18 cellular contexts compared by ENCODE assay signal in the genomic region with DNA sequence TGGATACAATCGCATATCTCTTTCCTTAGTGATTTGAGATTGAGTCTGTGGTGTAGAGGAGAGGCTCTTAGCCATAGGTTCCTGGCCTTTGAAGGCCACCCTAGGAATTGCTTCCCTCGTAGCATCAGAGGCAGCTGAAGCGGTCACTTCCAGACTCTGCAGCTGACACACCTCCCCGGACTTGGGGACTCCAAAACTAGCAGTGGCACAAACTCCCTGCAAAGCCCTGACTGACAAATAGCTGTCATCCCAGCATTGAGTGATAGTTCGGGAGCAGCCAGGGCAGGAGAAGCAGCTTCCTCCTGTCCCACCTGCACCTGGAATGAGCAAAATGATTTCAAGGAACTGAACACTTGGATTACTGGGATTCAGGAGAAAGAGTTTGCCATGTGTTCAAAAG.
DNase-seq lines count a peak whose midpoint lies in the region; ATAC-seq, FAIRE-seq and TF ChIP-seq lines count a peak whose summit lies in the region.
"Had no signal": no experiment of that assay in that cellular context is flagged by ENCODE, and none has a peak within 500 bp of the region (broad histone marks: within the 10 kb centered on the region; RNA-seq: fewer than 3 reads in every experiment).

No MANE protein-coding gene starts in this region.

- H3K4me2 ChIP-seq in MM.1S (ENCODE audit: low read depth, low read length) = no peak overlapping the region

- no peaks in the 10 kb centered on the region for H3K36me3 Mint-ChIP-seq in WTC11
- H3K36me3 Mint-ChIP-seq: CD14-positive monocyte; CD8-positive, alpha-beta T cell had no signal

- WGBS in heart left ventricle, 4 donors = 96 to 100% (median 96%) methylated on average over 5 of the region's 5 CpGs

- no peaks in the 10 kb centered on the region for H3K4me1 Mint-ChIP-seq in WTC11

- TF ChIP-seq POLR2A in heart left ventricle (IDR thresholded peaks at IDR 0.05) = no peak

- TF ChIP-seq CTCF in left ventricle myocardium inferior (IDR thresholded peaks at IDR 0.05; ENCODE audit: borderline replicate concordance) = no peak
- no peak for TF ChIP-seq CTCF in heart left ventricle (IDR thresholded peaks at IDR 0.05)
- no peak for TF ChIP-seq CTCF in MM.1S (IDR thresholded peaks at IDR 0.05; ENCODE audit: low read length)
- no peak for TF ChIP-seq CTCF in WTC11 (IDR thresholded peaks at IDR 0.05)

- H3K4me3 Mint-ChIP-seq in WTC11 = no peak overlapping the region
- H3K4me3 Mint-ChIP-seq: CD14-positive monocyte; CD8-positive, alpha-beta T cell; HFFc6 had no signal

- H3K4me3 ChIP-seq in left ventricle myocardium inferior (no peak overlapping the region), heart left ventricle (no peak overlapping the region), MM.1S (ENCODE audit: low read length) (no peak overlapping the region)

- intact Hi-C loops in left ventricle myocardium inferior (cut with micrococcal nuclease) (no loop called here), heart left ventricle (cut with DNase I) (no loop called here), sciatic nerve (cut with DNase I) (no loop called here)

- no peaks in the 10 kb centered on the region for H3K27me3 Mint-ChIP-seq in WTC11 (ENCODE audit: low read depth)

- H3F3A ChIP-seq in MM.1S (ENCODE audit: insufficient read depth, low read length) = no peaks in the 10 kb centered on the region

- H3K4me1 ChIP-seq in left ventricle myocardium inferior (peaks cover 17% of the 10 kb centered on the region), heart left ventricle (peaks cover 0 to 19% (median 14%) of the 10 kb centered on the region in 12 donors), MM.1S (ENCODE audit: low read length) (no peaks in the 10 kb centered on the region)

- H3K9me2 ChIP-seq in MM.1S (replicated peaks; ENCODE audit: insufficient read depth, low read length) = no peaks in the 10 kb centered on the region

- H3K27me3 ChIP-seq in left ventricle myocardium inferior (ENCODE audit: low read depth) (no peaks in the 10 kb centered on the region), heart left ventricle (no peaks in the 10 kb centered on the region), layer of hippocampus (ENCODE audit: control insufficient read depth, insufficient read depth, low read length) (no peaks in the 10 kb centered on the region), MM.1S (replicated peaks; ENCODE audit: insufficient read depth, low read length) (no peaks in the 10 kb centered on the region)

- no peak overlapping the region for H3K27ac Mint-ChIP-seq in WTC11
- H3K27ac Mint-ChIP-seq: CD14-positive monocyte; CD8-positive, alpha-beta T cell; HFFc6 had no signal

- CTCF ChIA-PET in WTC11 (lab: Charles Lee) = no interaction called here

- no peak for FAIRE-seq in frontal cortex (lab: Jason Lieb, UNC)
- FAIRE-seq: H1 had no signal

- H4K20me1 ChIP-seq in MM.1S (ENCODE audit: insufficient read depth, low read length) = no peaks in the 10 kb centered on the region

- H3K79me2 ChIP-seq in MM.1S (ENCODE audit: low read length) = no peaks in the 10 kb centered on the region

- DNase-seq in left ventricle myocardium inferior (no peak), heart left ventricle (no peak), sciatic nerve (ENCODE audit: low spot score) (no peak), MM.1S (no peak), WTC11 (ENCODE audit: low spot score) (no peak), frontal cortex (ENCODE audit: low spot score in 2 of 2) (no peak)
- DNase-seq: CD8-positive, alpha-beta T cell; COR-L47; DND-41; GDM1; HCEC 1CT; HFFc6; IMR-90 had no signal

- POLR2A ChIA-PET in WTC11 (lab: Charles Lee) = no interaction called here

- no peaks in the 10 kb centered on the region for H3K9me3 ChIP-seq in left ventricle myocardium inferior (replicated peaks)
- H3K9me3 ChIP-seq in heart left ventricle = no peaks in the 10 kb centered on the region
- no peaks in the 10 kb centered on the region for H3K9me3 ChIP-seq in MM.1S (replicated peaks; ENCODE audit: insufficient read depth, low read length)

- H3K36me3 ChIP-seq in left ventricle myocardium inferior = no peaks in the 10 kb centered on the region
- no peaks in the 10 kb centered on the region for H3K36me3 ChIP-seq in heart left ventricle
- H3K36me3 ChIP-seq in MM.1S (replicated peaks; ENCODE audit: insufficient read depth, low read length) = no peaks in the 10 kb centered on the region

- H3K27ac ChIP-seq in left ventricle myocardium inferior (replicated peaks) (peak overlapping the region; percentile 19), heart left ventricle (peak overlapping the region in 1 of 12 donors; percentile 22), layer of hippocampus (ENCODE audit: low read depth, low read length) (peak overlapping the region; percentile 97), MM.1S (ENCODE audit: low read length) (no peak overlapping the region)
- H3K27ac ChIP-seq: 22Rv1 had no signal

- no peak overlapping the region for H3K9ac ChIP-seq in MM.1S (ENCODE audit: low read length)

- no peak overlapping the region for H2AFZ ChIP-seq in MM.1S (ENCODE audit: low read length)

- H3K9me3 Mint-ChIP-seq in WTC11 = no peaks in the 10 kb centered on the region
- H3K9me3 Mint-ChIP-seq: CD8-positive, alpha-beta T cell had no signal

- no peak for ATAC-seq in heart left ventricle
- ATAC-seq in sciatic nerve = peak; percentile 6
- ATAC-seq in WTC11 = no peak
- ATAC-seq in HG02571 (IDR thresholded peaks at IDR 0.05; ENCODE audit: unreplicated experiment) = no peak
- ATAC-seq: CD8-positive, alpha-beta T cell had no signal

TF ChIP-seq in WTC11, 78 proteins besides CTCF, POLR2A, EP300 and RAD21 (continues in another document):
- TF ChIP-seq, protein P1, sequence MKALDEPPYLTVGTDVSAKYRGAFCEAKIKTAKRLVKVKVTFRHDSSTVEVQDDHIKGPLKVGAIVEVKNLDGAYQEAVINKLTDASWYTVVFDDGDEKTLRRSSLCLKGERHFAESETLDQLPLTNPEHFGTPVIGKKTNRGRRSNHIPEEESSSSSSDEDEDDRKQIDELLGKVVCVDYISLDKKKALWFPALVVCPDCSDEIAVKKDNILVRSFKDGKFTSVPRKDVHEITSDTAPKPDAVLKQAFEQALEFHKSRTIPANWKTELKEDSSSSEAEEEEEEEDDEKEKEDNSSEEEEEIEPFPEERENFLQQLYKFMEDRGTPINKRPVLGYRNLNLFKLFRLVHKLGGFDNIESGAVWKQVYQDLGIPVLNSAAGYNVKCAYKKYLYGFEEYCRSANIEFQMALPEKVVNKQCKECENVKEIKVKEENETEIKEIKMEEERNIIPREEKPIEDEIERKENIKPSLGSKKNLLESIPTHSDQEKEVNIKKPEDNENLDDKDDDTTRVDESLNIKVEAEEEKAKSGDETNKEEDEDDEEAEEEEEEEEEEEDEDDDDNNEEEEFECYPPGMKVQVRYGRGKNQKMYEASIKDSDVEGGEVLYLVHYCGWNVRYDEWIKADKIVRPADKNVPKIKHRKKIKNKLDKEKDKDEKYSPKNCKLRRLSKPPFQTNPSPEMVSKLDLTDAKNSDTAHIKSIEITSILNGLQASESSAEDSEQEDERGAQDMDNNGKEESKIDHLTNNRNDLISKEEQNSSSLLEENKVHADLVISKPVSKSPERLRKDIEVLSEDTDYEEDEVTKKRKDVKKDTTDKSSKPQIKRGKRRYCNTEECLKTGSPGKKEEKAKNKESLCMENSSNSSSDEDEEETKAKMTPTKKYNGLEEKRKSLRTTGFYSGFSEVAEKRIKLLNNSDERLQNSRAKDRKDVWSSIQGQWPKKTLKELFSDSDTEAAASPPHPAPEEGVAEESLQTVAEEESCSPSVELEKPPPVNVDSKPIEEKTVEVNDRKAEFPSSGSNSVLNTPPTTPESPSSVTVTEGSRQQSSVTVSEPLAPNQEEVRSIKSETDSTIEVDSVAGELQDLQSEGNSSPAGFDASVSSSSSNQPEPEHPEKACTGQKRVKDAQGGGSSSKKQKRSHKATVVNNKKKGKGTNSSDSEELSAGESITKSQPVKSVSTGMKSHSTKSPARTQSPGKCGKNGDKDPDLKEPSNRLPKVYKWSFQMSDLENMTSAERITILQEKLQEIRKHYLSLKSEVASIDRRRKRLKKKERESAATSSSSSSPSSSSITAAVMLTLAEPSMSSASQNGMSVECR (CRISPR knock-in tag; IDR thresholded peaks at IDR 0.05; ENCODE audit: borderline replicate concordance) = no peak
- no peak for TF ChIP-seq NR2C2 (CRISPR knock-in tag; IDR thresholded peaks at IDR 0.05)
- TF ChIP-seq, protein P2, sequence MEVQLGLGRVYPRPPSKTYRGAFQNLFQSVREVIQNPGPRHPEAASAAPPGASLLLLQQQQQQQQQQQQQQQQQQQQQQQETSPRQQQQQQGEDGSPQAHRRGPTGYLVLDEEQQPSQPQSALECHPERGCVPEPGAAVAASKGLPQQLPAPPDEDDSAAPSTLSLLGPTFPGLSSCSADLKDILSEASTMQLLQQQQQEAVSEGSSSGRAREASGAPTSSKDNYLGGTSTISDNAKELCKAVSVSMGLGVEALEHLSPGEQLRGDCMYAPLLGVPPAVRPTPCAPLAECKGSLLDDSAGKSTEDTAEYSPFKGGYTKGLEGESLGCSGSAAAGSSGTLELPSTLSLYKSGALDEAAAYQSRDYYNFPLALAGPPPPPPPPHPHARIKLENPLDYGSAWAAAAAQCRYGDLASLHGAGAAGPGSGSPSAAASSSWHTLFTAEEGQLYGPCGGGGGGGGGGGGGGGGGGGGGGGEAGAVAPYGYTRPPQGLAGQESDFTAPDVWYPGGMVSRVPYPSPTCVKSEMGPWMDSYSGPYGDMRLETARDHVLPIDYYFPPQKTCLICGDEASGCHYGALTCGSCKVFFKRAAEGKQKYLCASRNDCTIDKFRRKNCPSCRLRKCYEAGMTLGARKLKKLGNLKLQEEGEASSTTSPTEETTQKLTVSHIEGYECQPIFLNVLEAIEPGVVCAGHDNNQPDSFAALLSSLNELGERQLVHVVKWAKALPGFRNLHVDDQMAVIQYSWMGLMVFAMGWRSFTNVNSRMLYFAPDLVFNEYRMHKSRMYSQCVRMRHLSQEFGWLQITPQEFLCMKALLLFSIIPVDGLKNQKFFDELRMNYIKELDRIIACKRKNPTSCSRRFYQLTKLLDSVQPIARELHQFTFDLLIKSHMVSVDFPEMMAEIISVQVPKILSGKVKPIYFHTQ (CRISPR knock-in tag; IDR thresholded peaks at IDR 0.05) = no peak
- TF ChIP-seq, protein P3, sequence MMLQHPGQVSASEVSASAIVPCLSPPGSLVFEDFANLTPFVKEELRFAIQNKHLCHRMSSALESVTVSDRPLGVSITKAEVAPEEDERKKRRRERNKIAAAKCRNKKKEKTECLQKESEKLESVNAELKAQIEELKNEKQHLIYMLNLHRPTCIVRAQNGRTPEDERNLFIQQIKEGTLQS (CRISPR knock-in tag; conservative IDR thresholded peaks at IDR 0.05) = no peak
- TF ChIP-seq, protein P4, sequence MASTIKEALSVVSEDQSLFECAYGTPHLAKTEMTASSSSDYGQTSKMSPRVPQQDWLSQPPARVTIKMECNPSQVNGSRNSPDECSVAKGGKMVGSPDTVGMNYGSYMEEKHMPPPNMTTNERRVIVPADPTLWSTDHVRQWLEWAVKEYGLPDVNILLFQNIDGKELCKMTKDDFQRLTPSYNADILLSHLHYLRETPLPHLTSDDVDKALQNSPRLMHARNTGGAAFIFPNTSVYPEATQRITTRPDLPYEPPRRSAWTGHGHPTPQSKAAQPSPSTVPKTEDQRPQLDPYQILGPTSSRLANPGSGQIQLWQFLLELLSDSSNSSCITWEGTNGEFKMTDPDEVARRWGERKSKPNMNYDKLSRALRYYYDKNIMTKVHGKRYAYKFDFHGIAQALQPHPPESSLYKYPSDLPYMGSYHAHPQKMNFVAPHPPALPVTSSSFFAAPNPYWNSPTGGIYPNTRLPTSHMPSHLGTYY (CRISPR knock-in tag; IDR thresholded peaks at IDR 0.05) = no peak
